8 cellular contexts compared by ENCODE assay signal in genomic region chr6:142946924-142947701, GRCh38. TPM values are rescaled to one million over a fixed set of nuclear protein-coding genes. Genes with fewer than 3 reads are reported as not detected.
DNase-seq lines count a peak whose midpoint lies in the region; ATAC-seq and TF ChIP-seq lines count a peak whose summit lies in the region.

No MANE protein-coding gene starts in this region.

- H4K20me1 ChIP-seq in H9 (ENCODE audit: control insufficient read depth, insufficient read depth, insufficient read length) (no peaks in the 10 kb centered on the region), MM.1S (ENCODE audit: insufficient read depth, low read length) (no peaks in the 10 kb centered on the region)

- no peaks in the 10 kb centered on the region for H3K79me1 ChIP-seq in H9 (ENCODE audit: insufficient read depth, low read depth, low read length, poor library complexity, severe bottlenecking)

- H3K9me3 ChIP-seq in H9 (ENCODE audit: control insufficient read depth, low read depth, low read length), result no peaks in the 10 kb centered on the region
- H3K9me3 ChIP-seq in MM.1S (replicated peaks; ENCODE audit: insufficient read depth, low read length), result no peaks in the 10 kb centered on the region
- no peaks in the 10 kb centered on the region for H3K9me3 ChIP-seq in right lobe of liver

- H2AK5ac ChIP-seq in H9 (ENCODE audit: insufficient read length, low read length), result no peak overlapping the region

- H3K79me2 ChIP-seq in H9 (ENCODE audit: insufficient read depth, low read length), result 0 out of 2 replicates have a peak, but pooled peaks cover 2% of the 10 kb centered on the region
- H3K79me2 ChIP-seq in MM.1S (ENCODE audit: low read length), result peaks cover 11% of the 10 kb centered on the region

- peaks cover 31% of the 10 kb centered on the region for H3F3A ChIP-seq in MM.1S (ENCODE audit: insufficient read depth, low read length)

- H3K23ac ChIP-seq in H9 (ENCODE audit: insufficient read length, low read depth, low read length), result no peak overlapping the region

- peak overlapping the region; percentile 74 for H2BK5ac ChIP-seq in H9 (ENCODE audit: insufficient read length, low read length)

- H3K27ac ChIP-seq in H9 (ENCODE audit: insufficient read length, low read depth, low read length) (peak overlapping the region; percentile 72), MM.1S (ENCODE audit: low read length) (peak overlapping the region; percentile 94), right lobe of liver (peak overlapping the region; percentile 99 to 100 (median 99))

- H3K9me3 Mint-ChIP-seq in H9, result peaks cover 0 to 2% of the 10 kb centered on the region in 2 experiments; a peak in 2 of 5 replicates
- H3K9me3 Mint-ChIP-seq in dendritic cell treated with granulocyte-macrophage colony-stimulating factor and Interleukin-4, amounts not matched to agents 40 ng/mL and 50 ng/mL, for 4 days, result no peaks in the 10 kb centered on the region

- intact Hi-C loops in dendritic cell treated with granulocyte-macrophage colony-stimulating factor and Interleukin-4, amounts not matched to agents 40 ng/mL and 50 ng/mL, for 4 days (cut with micrococcal nuclease), result loop anchor here (5.0 to 10.0 kb wide), 4 partner anchors 115 to 568 kb away; partner anchors contain the start of genes AIG1 and FUCA2
- intact Hi-C loops in right lobe of liver (cut with DNase I), result no loop called here

- H3K27me3 ChIP-seq in H9 (ENCODE audit: insufficient read depth, low read length) (no peaks in the 10 kb centered on the region), MM.1S (replicated peaks; ENCODE audit: insufficient read depth, low read length) (no peaks in the 10 kb centered on the region), right lobe of liver (no peaks in the 10 kb centered on the region)

- no peak overlapping the region for H3T11ph ChIP-seq in H9 (ENCODE audit: low read length)

- peaks cover 24% of the 10 kb centered on the region for H3K27me3 Mint-ChIP-seq in H9 (ENCODE audit: low read depth)
- H3K27me3 Mint-ChIP-seq in dendritic cell treated with granulocyte-macrophage colony-stimulating factor and Interleukin-4, amounts not matched to agents 40 ng/mL and 50 ng/mL, for 4 days, result peaks cover 12% of the 10 kb centered on the region

- H2BK20ac ChIP-seq in H9 (ENCODE audit: low read depth, low read length, poor library complexity, severe bottlenecking), result no peak overlapping the region

- WGBS in H9 (ENCODE audit: extremely low coverage, insufficient read length, low lambda C conversion rate), result no CpG with 5 or more reads among the region's 76 CpGs
- WGBS in right lobe of liver (ENCODE audit: insufficient coverage, low coverage, low lambda C conversion rate, missing lambda C conversion rate), result 2% methylated on average over 35 of the region's 76 CpGs

- H2BK12ac ChIP-seq in H9 (ENCODE audit: insufficient read length, low read depth, low read length), result peak overlapping the region; percentile 84

- peak overlapping the region; percentile 67 for H3K4me3 ChIP-seq in MM.1S (ENCODE audit: low read length)
- H3K4me3 ChIP-seq in right lobe of liver, result peak overlapping the region; percentile 82 to 87 (median 84)

- no peak overlapping the region for H3K56ac ChIP-seq in H9 (ENCODE audit: insufficient read length, low read depth, low read length)

- H3K36me3 Mint-ChIP-seq in H9 (ENCODE audit: insufficient read depth in 1 of 3, low read depth in 3 of 3), result no peaks in the 10 kb centered on the region
- H3K36me3 Mint-ChIP-seq in dendritic cell treated with granulocyte-macrophage colony-stimulating factor and Interleukin-4, amounts not matched to agents 40 ng/mL and 50 ng/mL, for 4 days (ENCODE audit: low read depth), result no peaks in the 10 kb centered on the region

- H3K9ac ChIP-seq in H9 (ENCODE audit: extremely low read depth, insufficient read length, low read length) (peak overlapping the region; percentile 58), MM.1S (ENCODE audit: low read length) (peak overlapping the region; percentile 97)

- H3K36me3 ChIP-seq in MM.1S (replicated peaks; ENCODE audit: insufficient read depth, low read length) (no peaks in the 10 kb centered on the region), right lobe of liver (no peaks in the 10 kb centered on the region)

- peak overlapping the region; percentile 93 for H3K14ac ChIP-seq in H9 (ENCODE audit: insufficient read depth, low read length)

- peak overlapping the region; percentile 73 for H3K4me2 ChIP-seq in H9 (ENCODE audit: insufficient read depth, insufficient read length, low read length)
- peak overlapping the region; percentile 82 for H3K4me2 ChIP-seq in MM.1S (ENCODE audit: low read depth, low read length)

- H4K8ac ChIP-seq in H9 (replicated peaks; ENCODE audit: insufficient read length, low read depth, low read length), result no peak overlapping the region

- no peaks in the 10 kb centered on the region for H3K9me2 ChIP-seq in MM.1S (replicated peaks; ENCODE audit: insufficient read depth, low read length)

- H4K91ac ChIP-seq in H9 (ENCODE audit: insufficient read length, low read depth, low read length), result peak overlapping the region; percentile 98

- H3K4ac ChIP-seq in H9 (ENCODE audit: low read depth, low read length), result peak overlapping the region; percentile 66; the same call in 1 of the 2 replicates

- 0 out of 2 replicates have a peak overlapping the region, but pooled peaks have one; percentile 84 for H2BK15ac ChIP-seq in H9 (ENCODE audit: low read depth, low read length)

- DNase-seq in H9, result peak; percentile 52
- DNase-seq in MM.1S, result peak; percentile 71
- DNase-seq in activated CD4-positive, alpha-beta T cell treated with anti-CD3 and anti-CD28 coated beads, Interleukin-2, amount 50 U/mL, for 24 hours (ENCODE audit: low read depth in 1 of 2, low spot score in 1 of 2), result peak; percentile 60 to 65
- DNase-seq in right lobe of liver, result peak; percentile 93 to 96 (median 96)
- peak; percentile 61 to 65 (median 63) for DNase-seq in stimulated activated CD4-positive, alpha-beta T cell treated with anti-CD3 and anti-CD28 coated beads, TNF-alpha, amount 100 ng/mL, for 1 hour (ENCODE audit: low read depth in 3 of 3, low spot score in 1 of 3)
- DNase-seq in OCI-M1 (lab: John Stamatoyannopoulos, UW), result no peak

- no peak overlapping the region for H4K5ac ChIP-seq in H9 (ENCODE audit: insufficient read length, low read depth, low read length)

- ATAC-seq in right lobe of liver, result peak; percentile 57 to 77 (median 68)

- peak overlapping the region; percentile 95 for H3K18ac ChIP-seq in H9 (ENCODE audit: insufficient read length, low read depth, low read length)

- TF ChIP-seq CTCF in H9 (conservative IDR thresholded peaks at IDR 0.05) (no peak), MM.1S (IDR thresholded peaks at IDR 0.05; ENCODE audit: low read length) (no peak), right lobe of liver (IDR thresholded peaks at IDR 0.05) (peak in 2 of 4 donors; percentile 4 to 9)

- H3K4me1 Mint-ChIP-seq in H9, result peaks cover 18 to 25% of the 10 kb centered on the region in 2 experiments
- peaks cover 39% of the 10 kb centered on the region for H3K4me1 Mint-ChIP-seq in dendritic cell treated with granulocyte-macrophage colony-stimulating factor and Interleukin-4, amounts not matched to agents 40 ng/mL and 50 ng/mL, for 4 days (ENCODE audit: low read depth)

- peaks cover 22% of the 10 kb centered on the region for H3K23me2 ChIP-seq in H9 (ENCODE audit: insufficient read length, low read depth, low read length, poor library complexity, severe bottlenecking)

- peak overlapping the region; percentile 91 to 92 for H3K4me3 Mint-ChIP-seq in H9
- peak overlapping the region; percentile 78 for H3K4me3 Mint-ChIP-seq in dendritic cell treated with granulocyte-macrophage colony-stimulating factor and Interleukin-4, amounts not matched to agents 40 ng/mL and 50 ng/mL, for 4 days

- H2AFZ ChIP-seq in H9 (ENCODE audit: low read length) (peak overlapping the region; percentile 58), MM.1S (ENCODE audit: low read length) (peak overlapping the region; percentile 58)

- H3K27ac Mint-ChIP-seq in H9, result peak overlapping the region; percentile 94 to 99 (median 98)
- peak overlapping the region; percentile 87 for H3K27ac Mint-ChIP-seq in dendritic cell treated with granulocyte-macrophage colony-stimulating factor and Interleukin-4, amounts not matched to agents 40 ng/mL and 50 ng/mL, for 4 days

- H3K4me1 ChIP-seq in H9 (ENCODE audit: insufficient read depth, low read length) (no peaks in the 10 kb centered on the region; the same call in 1 of the 2 replicates), MM.1S (ENCODE audit: low read length) (peaks cover 9% of the 10 kb centered on the region; the same call in 1 of the 2 replicates), right lobe of liver (peaks cover 0 to 17% (median 6%) of the 10 kb centered on the region in 4 donors)

- H2BK120ac ChIP-seq in H9 (ENCODE audit: low read depth, low read length, poor library complexity, severe bottlenecking), result no peak overlapping the region

- peak; percentile 52 for TF ChIP-seq POLR2A in GM10847 (IDR thresholded peaks at IDR 0.05; ENCODE audit: extremely low read depth, insufficient read length)
- peak; percentile 89 for TF ChIP-seq POLR2A in right lobe of liver (IDR thresholded peaks at IDR 0.05)

RNA-seq across cellular contexts. Expression of gene HIVEP2, which starts 2.1 kb away (rescaled TPM):
- 3.6 and 4.2 TPM in 2 replicates for total RNA-seq in H9 (2021)
- 1 to 10 TPM; 3.0 to 8.9 (median 5.1) TPM for total RNA-seq in right lobe of liver
